Comparison of ENCODE assay signal across 26 cellular contexts in genomic region chr2:728165-728564, GRCh38.
"Had no signal": no experiment of that assay in that cellular context is flagged by ENCODE, and none has a peak within 500 bp of the region (broad histone marks: within the 10 kb centered on the region; RNA-seq: fewer than 3 reads in every experiment).

No MANE protein-coding gene starts in this region.

- ATAC-seq: activated T-helper 17 cell treated with anti-CD3 and anti-CD28 coated beads, Interleukin-2, amount 50 U/mL, for 72 hours; K562; PC-3; T-cell had no signal

- DNase-seq: activated CD4-positive, alpha-beta memory T cell treated with anti-CD3 and anti-CD28 coated beads for 36 hours; activated CD4-positive, alpha-beta T cell treated with anti-CD3 and anti-CD28 coated beads, Interleukin-2, amount 10 ng/mL, durations not matched to agents 7 days and 5 days; activated CD4-positive, CD25-positive, alpha-beta regulatory T cell; activated CD8-positive, alpha-beta memory T cell treated with anti-CD3 and anti-CD28 coated beads for 24 hours; activated gamma-delta T cell; activated naive CD4-positive, alpha-beta T cell treated with anti-CD3 and anti-CD28 coated beads, Interleukin-2, amount 50 U/mL, for 16 hours; activated naive CD8-positive, alpha-beta T cell treated with anti-CD3 and anti-CD28 coated beads, Interleukin-2, amount 10 ng/mL, durations not matched to agents 7 days and 5 days; activated T-cell treated with anti-CD3 and anti-CD28 coated beads, Interleukin-2, amount 50 U/mL, for 48 hours; aorta; central memory CD4-positive, alpha-beta T cell; Karpas-422; NCI-H1105 treated with DMSO at 0.1 percent for 48 hours; NCI-H1436 treated with DMSO at 0.1 percent for 48 hours; NCI-H187; NCI-H2081; NCI-H524; PC-3; SIG-M5; T-cell; T-helper 2 cell; T1000 had no signal

- H3K4me1 Mint-ChIP-seq: activated CD4-positive, alpha-beta T cell treated with anti-CD3 and anti-CD28 coated beads, Interleukin-2, amount 10 ng/mL, durations not matched to agents 7 days and 5 days had no signal

- H3K4me3 ChIP-seq: breast epithelium, K562 had no signal

- H3K4me1 ChIP-seq: breast epithelium had no signal

- H3K36me3 ChIP-seq: breast epithelium had no signal

- H3K27me3 ChIP-seq: breast epithelium had no signal

- H3K4me3 Mint-ChIP-seq: activated CD4-positive, alpha-beta memory T cell treated with anti-CD3 and anti-CD28 coated beads for 36 hours; activated CD4-positive, alpha-beta T cell treated with anti-CD3 and anti-CD28 coated beads, Interleukin-2, amount 10 ng/mL, durations not matched to agents 7 days and 5 days; activated naive CD8-positive, alpha-beta T cell treated with anti-CD3 and anti-CD28 coated beads, Interleukin-2, amount 10 ng/mL, durations not matched to agents 7 days and 5 days; activated T-helper 17 cell treated with anti-CD3 and anti-CD28 coated beads, Interleukin-2, amount 50 U/mL, for 72 hours; T-cell had no signal

- FAIRE-seq: K562, RCC 7860, TTC549 had no signal

- H3K36me3 Mint-ChIP-seq: activated CD4-positive, alpha-beta memory T cell treated with anti-CD3 and anti-CD28 coated beads for 36 hours; activated naive CD8-positive, alpha-beta T cell treated with anti-CD3 and anti-CD28 coated beads, Interleukin-2, amount 10 ng/mL, durations not matched to agents 7 days and 5 days; T-cell had no signal

- H3K9me3 ChIP-seq: breast epithelium had no signal

- H3K9me3 Mint-ChIP-seq: activated CD4-positive, alpha-beta memory T cell treated with anti-CD3 and anti-CD28 coated beads for 36 hours; activated CD4-positive, alpha-beta T cell treated with anti-CD3 and anti-CD28 coated beads, Interleukin-2, amount 10 ng/mL, durations not matched to agents 7 days and 5 days; activated T-helper 17 cell treated with anti-CD3 and anti-CD28 coated beads, Interleukin-2, amount 50 U/mL, for 72 hours; T-cell had no signal

- H3K27ac ChIP-seq: breast epithelium had no signal
